1 cellular context compared by ENCODE assay signal in the genomic region with DNA sequence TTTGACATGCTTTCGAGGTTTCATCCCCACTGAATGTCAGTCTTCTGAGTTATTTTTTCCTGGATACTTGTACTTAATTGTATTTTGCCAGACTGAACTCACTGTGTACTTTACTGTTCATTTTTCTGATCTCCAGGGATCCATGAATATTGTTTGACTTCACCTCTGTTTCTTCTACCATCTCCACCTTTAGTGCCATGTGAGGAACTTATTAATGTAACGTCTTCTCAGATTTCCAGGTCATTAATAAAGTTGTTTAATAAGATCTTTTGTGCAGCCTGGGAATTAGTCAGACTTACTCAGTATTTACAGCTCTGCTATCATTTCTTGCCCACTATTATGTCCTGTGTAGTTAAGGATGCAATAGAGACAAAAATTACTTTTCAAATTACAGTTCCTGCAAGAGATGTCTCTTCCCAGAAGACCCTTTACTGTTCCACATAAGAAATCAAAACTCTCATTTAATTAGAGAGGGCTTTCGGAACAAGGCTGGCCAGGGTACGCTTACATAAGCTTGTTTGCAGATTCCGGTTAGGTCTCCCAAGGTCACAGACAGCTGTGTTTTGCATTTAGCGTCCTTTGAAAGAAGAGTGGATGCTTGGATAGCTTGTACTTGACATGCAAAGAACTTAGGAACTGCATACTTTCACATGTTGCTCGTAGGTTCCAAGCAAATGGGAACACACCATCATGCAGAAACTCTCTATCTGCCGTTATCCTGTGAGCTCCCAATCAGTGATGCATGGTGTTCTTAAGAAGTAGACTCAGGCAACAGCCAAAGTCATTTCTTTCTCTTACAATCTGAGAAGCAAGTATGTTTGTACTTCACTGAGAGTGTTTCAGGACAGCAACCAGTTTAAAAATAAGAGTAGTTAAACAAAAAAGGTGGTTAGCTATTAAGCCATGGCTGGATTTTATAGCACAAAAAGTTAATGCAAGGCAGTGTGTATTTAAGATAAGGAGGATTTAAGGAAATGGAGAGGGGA.
TF ChIP-seq lines count a peak whose summit lies in the region.

No MANE protein-coding gene starts in this region.

TF ChIP-seq in HepG2, 621 proteins besides CTCF, POLR2A, EP300 and RAD21 (continued from another document and continues in another):
- TF ChIP-seq, protein P1, sequence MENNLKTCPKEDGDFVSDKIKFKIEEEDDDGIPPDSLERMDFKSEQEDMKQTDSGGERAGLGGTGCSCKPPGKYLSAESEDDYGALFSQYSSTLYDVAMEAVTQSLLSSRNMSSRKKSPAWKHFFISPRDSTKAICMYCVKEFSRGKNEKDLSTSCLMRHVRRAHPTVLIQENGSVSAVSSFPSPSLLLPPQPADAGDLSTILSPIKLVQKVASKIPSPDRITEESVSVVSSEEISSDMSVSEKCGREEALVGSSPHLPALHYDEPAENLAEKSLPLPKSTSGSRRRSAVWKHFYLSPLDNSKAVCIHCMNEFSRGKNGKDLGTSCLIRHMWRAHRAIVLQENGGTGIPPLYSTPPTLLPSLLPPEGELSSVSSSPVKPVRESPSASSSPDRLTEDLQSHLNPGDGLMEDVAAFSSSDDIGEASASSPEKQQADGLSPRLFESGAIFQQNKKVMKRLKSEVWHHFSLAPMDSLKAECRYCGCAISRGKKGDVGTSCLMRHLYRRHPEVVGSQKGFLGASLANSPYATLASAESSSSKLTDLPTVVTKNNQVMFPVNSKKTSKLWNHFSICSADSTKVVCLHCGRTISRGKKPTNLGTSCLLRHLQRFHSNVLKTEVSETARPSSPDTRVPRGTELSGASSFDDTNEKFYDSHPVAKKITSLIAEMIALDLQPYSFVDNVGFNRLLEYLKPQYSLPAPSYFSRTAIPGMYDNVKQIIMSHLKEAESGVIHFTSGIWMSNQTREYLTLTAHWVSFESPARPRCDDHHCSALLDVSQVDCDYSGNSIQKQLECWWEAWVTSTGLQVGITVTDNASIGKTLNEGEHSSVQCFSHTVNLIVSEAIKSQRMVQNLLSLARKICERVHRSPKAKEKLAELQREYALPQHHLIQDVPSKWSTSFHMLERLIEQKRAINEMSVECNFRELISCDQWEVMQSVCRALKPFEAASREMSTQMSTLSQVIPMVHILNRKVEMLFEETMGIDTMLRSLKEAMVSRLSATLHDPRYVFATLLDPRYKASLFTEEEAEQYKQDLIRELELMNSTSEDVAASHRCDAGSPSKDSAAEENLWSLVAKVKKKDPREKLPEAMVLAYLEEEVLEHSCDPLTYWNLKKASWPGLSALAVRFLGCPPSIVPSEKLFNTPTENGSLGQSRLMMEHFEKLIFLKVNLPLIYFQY (CRISPR knock-in tag; IDR thresholded peaks at IDR 0.05; ENCODE audit: borderline replicate concordance), result no peak
- 0 out of 2 replicates have a peak, but pooled peaks have one; percentile 83 for TF ChIP-seq KDM4B (CRISPR knock-in tag; IDR thresholded peaks at IDR 0.05)
- TF ChIP-seq, protein P2, sequence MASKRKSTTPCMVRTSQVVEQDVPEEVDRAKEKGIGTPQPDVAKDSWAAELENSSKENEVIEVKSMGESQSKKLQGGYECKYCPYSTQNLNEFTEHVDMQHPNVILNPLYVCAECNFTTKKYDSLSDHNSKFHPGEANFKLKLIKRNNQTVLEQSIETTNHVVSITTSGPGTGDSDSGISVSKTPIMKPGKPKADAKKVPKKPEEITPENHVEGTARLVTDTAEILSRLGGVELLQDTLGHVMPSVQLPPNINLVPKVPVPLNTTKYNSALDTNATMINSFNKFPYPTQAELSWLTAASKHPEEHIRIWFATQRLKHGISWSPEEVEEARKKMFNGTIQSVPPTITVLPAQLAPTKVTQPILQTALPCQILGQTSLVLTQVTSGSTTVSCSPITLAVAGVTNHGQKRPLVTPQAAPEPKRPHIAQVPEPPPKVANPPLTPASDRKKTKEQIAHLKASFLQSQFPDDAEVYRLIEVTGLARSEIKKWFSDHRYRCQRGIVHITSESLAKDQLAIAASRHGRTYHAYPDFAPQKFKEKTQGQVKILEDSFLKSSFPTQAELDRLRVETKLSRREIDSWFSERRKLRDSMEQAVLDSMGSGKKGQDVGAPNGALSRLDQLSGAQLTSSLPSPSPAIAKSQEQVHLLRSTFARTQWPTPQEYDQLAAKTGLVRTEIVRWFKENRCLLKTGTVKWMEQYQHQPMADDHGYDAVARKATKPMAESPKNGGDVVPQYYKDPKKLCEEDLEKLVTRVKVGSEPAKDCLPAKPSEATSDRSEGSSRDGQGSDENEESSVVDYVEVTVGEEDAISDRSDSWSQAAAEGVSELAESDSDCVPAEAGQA (IDR thresholded peaks at IDR 0.05; ENCODE audit: low read depth), result no peak
- TF ChIP-seq, protein P2 (CRISPR knock-in tag; IDR thresholded peaks at IDR 0.05; ENCODE audit: borderline replicate concordance), result no peak
- no peak for TF ChIP-seq TCF12 (IDR thresholded peaks at IDR 0.05)
- TF ChIP-seq TCF12 (CRISPR knock-in tag; IDR thresholded peaks at IDR 0.05), result 0 out of 2 replicates have a peak, but pooled peaks have one; percentile 59
- TF ChIP-seq MEF2D (CRISPR knock-in tag; IDR thresholded peaks at IDR 0.05), result peak; percentile 83
- TF ChIP-seq BRD4 (CRISPR knock-in tag; IDR thresholded peaks at IDR 0.05), result peak; percentile 90
- no peak for TF ChIP-seq HNRNPH1 (optimal IDR thresholded peaks at IDR 0.05; ENCODE audit: low read depth, low read length)
- no peak for TF ChIP-seq ZNF510 (CRISPR knock-in tag; IDR thresholded peaks at IDR 0.05; ENCODE audit: low read depth)
- TF ChIP-seq, protein P3, sequence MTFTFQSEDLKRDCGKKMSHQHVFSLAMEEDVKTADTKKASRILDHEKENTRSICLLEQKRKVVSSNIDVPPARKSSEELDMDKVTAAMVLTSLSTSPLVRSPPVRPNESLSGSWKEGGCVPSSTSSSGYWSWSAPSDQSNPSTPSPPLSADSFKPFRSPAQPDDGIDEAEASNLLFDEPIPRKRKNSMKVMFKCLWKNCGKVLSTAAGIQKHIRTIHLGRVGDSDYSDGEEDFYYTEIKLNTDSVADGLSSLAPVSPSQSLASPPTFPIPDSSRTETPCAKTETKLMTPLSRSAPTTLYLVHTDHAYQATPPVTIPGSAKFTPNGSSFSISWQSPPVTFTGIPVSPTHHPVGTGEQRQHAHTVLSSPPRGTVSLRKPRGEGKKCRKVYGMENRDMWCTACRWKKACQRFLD (CRISPR knock-in tag; IDR thresholded peaks at IDR 0.05; ENCODE audit: borderline replicate concordance), result no peak
- TF ChIP-seq, protein P4, sequence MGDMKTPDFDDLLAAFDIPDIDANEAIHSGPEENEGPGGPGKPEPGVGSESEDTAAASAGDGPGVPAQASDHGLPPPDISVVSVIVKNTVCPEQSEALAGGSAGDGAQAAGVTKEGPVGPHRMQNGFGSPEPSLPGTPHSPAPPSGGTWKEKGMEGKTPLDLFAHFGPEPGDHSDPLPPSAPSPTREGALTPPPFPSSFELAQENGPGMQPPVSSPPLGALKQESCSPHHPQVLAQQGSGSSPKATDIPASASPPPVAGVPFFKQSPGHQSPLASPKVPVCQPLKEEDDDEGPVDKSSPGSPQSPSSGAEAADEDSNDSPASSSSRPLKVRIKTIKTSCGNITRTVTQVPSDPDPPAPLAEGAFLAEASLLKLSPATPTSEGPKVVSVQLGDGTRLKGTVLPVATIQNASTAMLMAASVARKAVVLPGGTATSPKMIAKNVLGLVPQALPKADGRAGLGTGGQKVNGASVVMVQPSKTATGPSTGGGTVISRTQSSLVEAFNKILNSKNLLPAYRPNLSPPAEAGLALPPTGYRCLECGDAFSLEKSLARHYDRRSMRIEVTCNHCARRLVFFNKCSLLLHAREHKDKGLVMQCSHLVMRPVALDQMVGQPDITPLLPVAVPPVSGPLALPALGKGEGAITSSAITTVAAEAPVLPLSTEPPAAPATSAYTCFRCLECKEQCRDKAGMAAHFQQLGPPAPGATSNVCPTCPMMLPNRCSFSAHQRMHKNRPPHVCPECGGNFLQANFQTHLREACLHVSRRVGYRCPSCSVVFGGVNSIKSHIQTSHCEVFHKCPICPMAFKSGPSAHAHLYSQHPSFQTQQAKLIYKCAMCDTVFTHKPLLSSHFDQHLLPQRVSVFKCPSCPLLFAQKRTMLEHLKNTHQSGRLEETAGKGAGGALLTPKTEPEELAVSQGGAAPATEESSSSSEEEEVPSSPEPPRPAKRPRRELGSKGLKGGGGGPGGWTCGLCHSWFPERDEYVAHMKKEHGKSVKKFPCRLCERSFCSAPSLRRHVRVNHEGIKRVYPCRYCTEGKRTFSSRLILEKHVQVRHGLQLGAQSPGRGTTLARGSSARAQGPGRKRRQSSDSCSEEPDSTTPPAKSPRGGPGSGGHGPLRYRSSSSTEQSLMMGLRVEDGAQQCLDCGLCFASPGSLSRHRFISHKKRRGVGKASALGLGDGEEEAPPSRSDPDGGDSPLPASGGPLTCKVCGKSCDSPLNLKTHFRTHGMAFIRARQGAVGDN (CRISPR knock-in tag; IDR thresholded peaks at IDR 0.05), result no peak
- 0 out of 2 replicates have a peak, but pooled peaks have one; percentile 47 for TF ChIP-seq ZNF709 (CRISPR knock-in tag; IDR thresholded peaks at IDR 0.05)
- TF ChIP-seq ZNF816 (CRISPR knock-in tag; IDR thresholded peaks at IDR 0.05; ENCODE audit: borderline replicate concordance), result no peak
- no peak for TF ChIP-seq THYN1 (CRISPR knock-in tag; IDR thresholded peaks at IDR 0.05; ENCODE audit: borderline replicate concordance, low read depth)
- no peak for TF ChIP-seq ATF7-NPFF (CRISPR knock-in tag; IDR thresholded peaks at IDR 0.05; ENCODE audit: low read depth)
- peak; percentile 20; the same call in 1 of the 2 replicates for TF ChIP-seq ZFP1 (CRISPR knock-in tag; IDR thresholded peaks at IDR 0.05)
- peak; percentile 85; the same call in 1 of the 2 replicates for TF ChIP-seq RXRA (CRISPR knock-in tag; IDR thresholded peaks at IDR 0.05)
- TF ChIP-seq ZNF557 (CRISPR knock-in tag; IDR thresholded peaks at IDR 0.05), result 0 out of 2 replicates have a peak, but pooled peaks have one; percentile 42
- TF ChIP-seq, protein P5, sequence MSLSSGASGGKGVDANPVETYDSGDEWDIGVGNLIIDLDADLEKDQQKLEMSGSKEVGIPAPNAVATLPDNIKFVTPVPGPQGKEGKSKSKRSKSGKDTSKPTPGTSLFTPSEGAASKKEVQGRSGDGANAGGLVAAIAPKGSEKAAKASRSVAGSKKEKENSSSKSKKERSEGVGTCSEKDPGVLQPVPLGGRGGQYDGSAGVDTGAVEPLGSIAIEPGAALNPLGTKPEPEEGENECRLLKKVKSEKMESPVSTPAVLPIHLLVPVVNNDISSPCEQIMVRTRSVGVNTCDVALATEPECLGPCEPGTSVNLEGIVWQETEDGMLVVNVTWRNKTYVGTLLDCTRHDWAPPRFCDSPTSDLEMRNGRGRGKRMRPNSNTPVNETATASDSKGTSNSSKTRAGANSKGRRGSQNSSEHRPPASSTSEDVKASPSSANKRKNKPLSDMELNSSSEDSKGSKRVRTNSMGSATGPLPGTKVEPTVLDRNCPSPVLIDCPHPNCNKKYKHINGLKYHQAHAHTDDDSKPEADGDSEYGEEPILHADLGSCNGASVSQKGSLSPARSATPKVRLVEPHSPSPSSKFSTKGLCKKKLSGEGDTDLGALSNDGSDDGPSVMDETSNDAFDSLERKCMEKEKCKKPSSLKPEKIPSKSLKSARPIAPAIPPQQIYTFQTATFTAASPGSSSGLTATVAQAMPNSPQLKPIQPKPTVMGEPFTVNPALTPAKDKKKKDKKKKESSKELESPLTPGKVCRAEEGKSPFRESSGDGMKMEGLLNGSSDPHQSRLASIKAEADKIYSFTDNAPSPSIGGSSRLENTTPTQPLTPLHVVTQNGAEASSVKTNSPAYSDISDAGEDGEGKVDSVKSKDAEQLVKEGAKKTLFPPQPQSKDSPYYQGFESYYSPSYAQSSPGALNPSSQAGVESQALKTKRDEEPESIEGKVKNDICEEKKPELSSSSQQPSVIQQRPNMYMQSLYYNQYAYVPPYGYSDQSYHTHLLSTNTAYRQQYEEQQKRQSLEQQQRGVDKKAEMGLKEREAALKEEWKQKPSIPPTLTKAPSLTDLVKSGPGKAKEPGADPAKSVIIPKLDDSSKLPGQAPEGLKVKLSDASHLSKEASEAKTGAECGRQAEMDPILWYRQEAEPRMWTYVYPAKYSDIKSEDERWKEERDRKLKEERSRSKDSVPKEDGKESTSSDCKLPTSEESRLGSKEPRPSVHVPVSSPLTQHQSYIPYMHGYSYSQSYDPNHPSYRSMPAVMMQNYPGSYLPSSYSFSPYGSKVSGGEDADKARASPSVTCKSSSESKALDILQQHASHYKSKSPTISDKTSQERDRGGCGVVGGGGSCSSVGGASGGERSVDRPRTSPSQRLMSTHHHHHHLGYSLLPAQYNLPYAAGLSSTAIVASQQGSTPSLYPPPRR (CRISPR knock-in tag; IDR thresholded peaks at IDR 0.05; ENCODE audit: borderline replicate concordance), result peak; percentile 82; the same call in 1 of the 2 replicates
- 0 out of 2 replicates have a peak, but pooled peaks have one; percentile 17 for TF ChIP-seq RORA (CRISPR knock-in tag; IDR thresholded peaks at IDR 0.05)
- no peak for TF ChIP-seq SRSF9 (IDR thresholded peaks at IDR 0.05; ENCODE audit: borderline replicate concordance, insufficient read depth, low read depth, low read length, poor library complexity, severe bottlenecking)
- TF ChIP-seq NFIC (IDR thresholded peaks at IDR 0.05; ENCODE audit: low read length), result peak; percentile 86
- TF ChIP-seq, protein P6, sequence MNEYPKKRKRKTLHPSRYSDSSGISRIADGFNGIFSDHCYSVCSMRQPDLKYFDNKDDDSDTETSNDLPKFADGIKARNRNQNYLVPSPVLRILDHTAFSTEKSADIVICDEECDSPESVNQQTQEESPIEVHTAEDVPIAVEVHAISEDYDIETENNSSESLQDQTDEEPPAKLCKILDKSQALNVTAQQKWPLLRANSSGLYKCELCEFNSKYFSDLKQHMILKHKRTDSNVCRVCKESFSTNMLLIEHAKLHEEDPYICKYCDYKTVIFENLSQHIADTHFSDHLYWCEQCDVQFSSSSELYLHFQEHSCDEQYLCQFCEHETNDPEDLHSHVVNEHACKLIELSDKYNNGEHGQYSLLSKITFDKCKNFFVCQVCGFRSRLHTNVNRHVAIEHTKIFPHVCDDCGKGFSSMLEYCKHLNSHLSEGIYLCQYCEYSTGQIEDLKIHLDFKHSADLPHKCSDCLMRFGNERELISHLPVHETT (CRISPR knock-in tag; conservative IDR thresholded peaks at IDR 0.05), result no peak
- peak; percentile 79 for TF ChIP-seq ESRRA (CRISPR knock-in tag; IDR thresholded peaks at IDR 0.05; ENCODE audit: low read depth)
- TF ChIP-seq ZFP82 (CRISPR knock-in tag; IDR thresholded peaks at IDR 0.05; ENCODE audit: borderline replicate concordance), result no peak
- no peak for TF ChIP-seq SMAD9 (CRISPR knock-in tag; IDR thresholded peaks at IDR 0.05)
- TF ChIP-seq HMG20B (CRISPR knock-in tag; conservative IDR thresholded peaks at IDR 0.05), result peak; percentile 69; the same call in 1 of the 2 replicates
- no peak for TF ChIP-seq ZNF251 (CRISPR knock-in tag; IDR thresholded peaks at IDR 0.05)
- TF ChIP-seq ZNF543 (CRISPR knock-in tag; IDR thresholded peaks at IDR 0.05), result 0 out of 2 replicates have a peak, but pooled peaks have one; percentile 33
- peak; percentile 82 for TF ChIP-seq SOX5 (CRISPR knock-in tag; IDR thresholded peaks at IDR 0.05; ENCODE audit: borderline replicate concordance)
